In genomic region chr2:200476836-200477235, GRCh38 we compare ENCODE assay signal across 16 cellular contexts. TPM values are rescaled to one million over a fixed set of nuclear protein-coding genes. Genes with fewer than 3 reads are reported as not detected.
DNase-seq lines count a peak whose midpoint lies in the region; ATAC-seq and TF ChIP-seq lines count a peak whose summit lies in the region.
"Had no signal": no experiment of that assay in that cellular context is flagged by ENCODE, and none has a peak within 500 bp of the region (broad histone marks: within the 10 kb centered on the region; RNA-seq: fewer than 3 reads in every experiment).

No MANE protein-coding gene starts in this region.

- peaks cover 5% of the 10 kb centered on the region for H3K4me1 Mint-ChIP-seq in activated CD4-positive, alpha-beta T cell treated with anti-CD3 and anti-CD28 coated beads, Interleukin-2, amount 10 ng/mL, durations not matched to agents 24 days and 14 days
- H3K4me1 Mint-ChIP-seq in type B pancreatic cell (ENCODE audit: unreplicated experiment), result peaks cover 19% of the 10 kb centered on the region

- TF ChIP-seq CTCF in coronary artery (IDR thresholded peaks at IDR 0.05) (no peak), type B pancreatic cell (conservative IDR thresholded peaks at IDR 0.05) (no peak), uterus (IDR thresholded peaks at IDR 0.05) (no peak)

- H3K27me3 Mint-ChIP-seq in activated CD4-positive, alpha-beta T cell treated with anti-CD3 and anti-CD28 coated beads, Interleukin-2, amount 10 ng/mL, durations not matched to agents 24 days and 14 days, result no peaks in the 10 kb centered on the region
- no peaks in the 10 kb centered on the region for H3K27me3 Mint-ChIP-seq in type B pancreatic cell
- H3K27me3 Mint-ChIP-seq: activated naive CD4-positive, alpha-beta T cell treated with anti-CD3 and anti-CD28 coated beads, Interleukin-2, amount 50 U/mL, for 24 hours; effector memory CD8-positive, alpha-beta T cell had no signal

- H3K9me3 Mint-ChIP-seq in activated CD4-positive, alpha-beta T cell treated with anti-CD3 and anti-CD28 coated beads, Interleukin-2, amount 10 ng/mL, durations not matched to agents 24 days and 14 days, result no peaks in the 10 kb centered on the region
- H3K9me3 Mint-ChIP-seq in type B pancreatic cell, result no peaks in the 10 kb centered on the region
- H3K9me3 Mint-ChIP-seq: activated naive CD4-positive, alpha-beta T cell treated with anti-CD3 and anti-CD28 coated beads, Interleukin-2, amount 50 U/mL, for 24 hours; activated T-cell treated with anti-CD3 and anti-CD28 coated beads, Interleukin-2, amount 50 U/mL, for 72 hours; effector memory CD8-positive, alpha-beta T cell had no signal

- H3K4me3 ChIP-seq in coronary artery (peak overlapping the region; percentile 33), muscle layer of duodenum (ENCODE audit: low read depth in 1 of 2, low read length in 2 of 2) (peak overlapping the region; percentile 5 to 34), uterus (no peak overlapping the region)
- H3K4me3 ChIP-seq: prostate gland had no signal

- intact Hi-C loops in activated CD4-positive, alpha-beta T cell treated with anti-CD3 and anti-CD28 coated beads, Interleukin-2, amount 10 ng/mL, durations not matched to agents 24 days and 14 days (cut with micrococcal nuclease), result no loop called here
- intact Hi-C loops in uterus (cut with DNase I; ENCODE audit: low total_unique reads), result no loop called here

- H3K4me3 Mint-ChIP-seq in activated CD4-positive, alpha-beta T cell treated with anti-CD3 and anti-CD28 coated beads, Interleukin-2, amount 10 ng/mL, durations not matched to agents 24 days and 14 days, result no peak overlapping the region
- H3K4me3 Mint-ChIP-seq in type B pancreatic cell, result no peak overlapping the region
- H3K4me3 Mint-ChIP-seq: activated naive CD4-positive, alpha-beta T cell treated with anti-CD3 and anti-CD28 coated beads, Interleukin-2, amount 50 U/mL, for 24 hours; activated T-cell treated with anti-CD3 and anti-CD28 coated beads, Interleukin-2, amount 50 U/mL, for 72 hours; effector memory CD8-positive, alpha-beta T cell had no signal

- H3K36me3 Mint-ChIP-seq in activated CD4-positive, alpha-beta T cell treated with anti-CD3 and anti-CD28 coated beads, Interleukin-2, amount 10 ng/mL, durations not matched to agents 24 days and 14 days (ENCODE audit: low read depth), result peaks cover 20% of the 10 kb centered on the region
- peaks cover 21% of the 10 kb centered on the region for H3K36me3 Mint-ChIP-seq in type B pancreatic cell
- H3K36me3 Mint-ChIP-seq: activated naive CD4-positive, alpha-beta T cell treated with anti-CD3 and anti-CD28 coated beads, Interleukin-2, amount 50 U/mL, for 24 hours had no signal

- H3K27me3 ChIP-seq in muscle layer of duodenum (ENCODE audit: low read depth, low read length) (no peaks in the 10 kb centered on the region), uterus (no peaks in the 10 kb centered on the region)

- ATAC-seq in HG02970 (IDR thresholded peaks at IDR 0.05; ENCODE audit: low FRiP score, unreplicated experiment), result no peak
- ATAC-seq: activated T-cell treated with anti-CD3 and anti-CD28 coated beads, Interleukin-2, amount 50 U/mL, for 72 hours; effector memory CD8-positive, alpha-beta T cell had no signal

- no peaks in the 10 kb centered on the region for H3K9me3 ChIP-seq in muscle layer of duodenum (ENCODE audit: control insufficient read depth in 1 of 2, low read length in 2 of 2)
- no peaks in the 10 kb centered on the region for H3K9me3 ChIP-seq in uterus
- H3K9me3 ChIP-seq: prostate gland had no signal

- peak; percentile 39 for DNase-seq in activated CD4-positive, alpha-beta T cell treated with anti-CD3 and anti-CD28 coated beads, Interleukin-2, amount 10 ng/mL, durations not matched to agents 24 days and 14 days
- no peak for DNase-seq in activated CD4-positive, alpha-beta T cell treated with anti-CD3 and anti-CD28 coated beads for 4 hours
- DNase-seq in coronary artery (ENCODE audit: low spot score), result no peak
- no peak for DNase-seq in type B pancreatic cell (ENCODE audit: extremely low spot score, unreplicated experiment)
- DNase-seq in NCI-H1694 treated with DMSO at 0.1 percent for 48 hours (lab: John Stamatoyannopoulos, UW), result no peak
- DNase-seq in uterus, result no peak
- DNase-seq: activated T-cell treated with anti-CD3 and anti-CD28 coated beads, Interleukin-2, amount 50 U/mL, for 72 hours; effector memory CD8-positive, alpha-beta T cell; GDM1; NCI-H345; RPMI8226 had no signal

- peak overlapping the region in 1 of 2 donors; percentile 23 for H3K27ac ChIP-seq in coronary artery
- peak overlapping the region; percentile 14 for H3K27ac ChIP-seq in muscle layer of duodenum (ENCODE audit: low read length)
- H3K27ac ChIP-seq in uterus, result peak overlapping the region in 1 of 2 donors; percentile 31
- H3K27ac ChIP-seq: C4-2B, prostate gland had no signal

- TF ChIP-seq POLR2A in uterus (IDR thresholded peaks at IDR 0.05), result no peak

- H3K4me1 ChIP-seq in muscle layer of duodenum (ENCODE audit: control insufficient read depth in 1 of 2, insufficient read depth in 2 of 2, low read length in 2 of 2), result no peaks in the 10 kb centered on the region
- no peaks in the 10 kb centered on the region for H3K4me1 ChIP-seq in uterus

- H3K36me3 ChIP-seq in muscle layer of duodenum (ENCODE audit: control insufficient read depth in 1 of 2, insufficient read depth in 2 of 2, low read length in 2 of 2) (peaks cover 18 to 24% of the 10 kb centered on the region in 2 donors), uterus (no peaks in the 10 kb centered on the region)
- H3K36me3 ChIP-seq: prostate gland had no signal

- no peak overlapping the region for H3K27ac Mint-ChIP-seq in activated CD4-positive, alpha-beta T cell treated with anti-CD3 and anti-CD28 coated beads, Interleukin-2, amount 10 ng/mL, durations not matched to agents 24 days and 14 days
- H3K27ac Mint-ChIP-seq in type B pancreatic cell, result peak overlapping the region; percentile 15
- H3K27ac Mint-ChIP-seq: activated naive CD4-positive, alpha-beta T cell treated with anti-CD3 and anti-CD28 coated beads, Interleukin-2, amount 50 U/mL, for 24 hours had no signal

RNA-seq across cellular contexts. Expression of gene KCTD18, which starts 33.0 kb away (rescaled TPM):
- total RNA-seq in activated CD4-positive, alpha-beta T cell treated with anti-CD3 and anti-CD28 coated beads, Interleukin-2, amount 10 ng/mL, durations not matched to agents 24 days and 14 days, result 13.3 and 14.2 TPM in 2 replicates
- 10.2 and 10.9 TPM in 2 replicates for total RNA-seq in type B pancreatic cell (ENCODE audit: low replicate concordance)
- 10 to 100 TPM; 10.5 to 77.4 (median 16.9) TPM for total RNA-seq in uterus

RNA-seq across cellular contexts. Expression of gene SGO2, which starts 49.2 kb away (rescaled TPM):
- 25.7 and 27.2 TPM in 2 replicates for total RNA-seq in activated CD4-positive, alpha-beta T cell treated with anti-CD3 and anti-CD28 coated beads, Interleukin-2, amount 10 ng/mL, durations not matched to agents 24 days and 14 days
- 5.5 and 19.9 TPM in 2 replicates for total RNA-seq in type B pancreatic cell (ENCODE audit: low replicate concordance)
- 10 to 100 TPM in 1 of 4 donors, 1 to 10 TPM in 3; 1.8 to 12.5 (median 2.3) TPM for total RNA-seq in uterus

Comparison
In these comparisons a context has a peak if more than half of its experiments do, and no peak if none do; other contexts are left out.
1. H3K4me3 ChIP-seq: peak in coronary artery (single experiment) and muscle layer of duodenum (2 of 2); none in uterus (0 of 2).